Comparison of ENCODE assay signal across 8 cellular contexts in the genomic region with DNA sequence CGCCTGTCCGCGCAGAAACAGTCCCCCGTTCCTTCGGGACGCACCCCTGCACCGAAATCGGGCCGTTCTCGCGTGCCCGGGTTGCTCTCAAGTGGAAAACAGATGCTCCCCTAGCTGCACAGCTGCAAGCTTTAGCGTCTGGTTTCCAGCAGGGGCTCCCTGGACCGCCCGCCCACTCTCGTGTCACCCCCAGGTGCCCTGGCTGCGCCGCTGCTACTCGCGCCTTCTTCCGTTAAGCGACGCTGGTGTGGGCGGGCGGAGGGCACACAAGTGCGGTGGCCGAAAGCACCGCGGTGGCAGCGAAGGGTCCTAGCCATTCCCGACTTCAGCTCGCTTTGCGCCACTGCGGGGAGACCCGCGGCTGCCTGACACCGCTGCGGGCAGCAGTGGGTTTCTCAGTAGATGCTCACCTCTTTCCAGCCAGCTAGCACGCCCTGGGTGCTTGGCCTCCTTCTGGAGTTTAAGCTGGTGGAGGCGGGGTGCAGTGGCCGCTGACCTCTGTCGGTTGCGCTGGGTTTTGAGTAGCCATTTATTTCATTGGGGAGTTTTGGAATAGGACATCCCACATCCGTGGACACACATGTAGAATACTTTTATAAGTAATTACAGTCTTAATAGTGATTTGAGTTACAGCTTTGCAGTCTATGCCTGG. TPM values are rescaled to one million over a fixed set of nuclear protein-coding genes. Genes with fewer than 3 reads are reported as not detected.
A peak's percentile ranks its signal among the peaks of the same experiment; 100 is the strongest.
DNase-seq lines count a peak whose midpoint lies in the region; ATAC-seq and TF ChIP-seq lines count a peak whose summit lies in the region.

No MANE protein-coding gene starts in this region.

- peaks cover 45% of the 10 kb centered on the region for H3K36me3 Mint-ChIP-seq in dendritic cell treated with granulocyte-macrophage colony-stimulating factor and Interleukin-4, amounts not matched to agents 40 ng/mL and 50 ng/mL, for 4 days (ENCODE audit: low read depth)

- peak; percentile 21 for TF ChIP-seq CTCF in 22Rv1 (IDR thresholded peaks at IDR 0.05)

- peaks cover 48% of the 10 kb centered on the region for H3K4me1 Mint-ChIP-seq in dendritic cell treated with granulocyte-macrophage colony-stimulating factor and Interleukin-4, amounts not matched to agents 40 ng/mL and 50 ng/mL, for 4 days (ENCODE audit: low read depth)

- ATAC-seq in GM18498 (IDR thresholded peaks at IDR 0.05; ENCODE audit: unreplicated experiment) (peak; percentile 71), HG02885 (IDR thresholded peaks at IDR 0.05; ENCODE audit: poor library complexity, unreplicated experiment) (peak; percentile 62)

- peaks cover 9% of the 10 kb centered on the region for H3K9me3 Mint-ChIP-seq in dendritic cell treated with granulocyte-macrophage colony-stimulating factor and Interleukin-4, amounts not matched to agents 40 ng/mL and 50 ng/mL, for 4 days

- peak overlapping the region; percentile 97 for H3K4me3 Mint-ChIP-seq in dendritic cell treated with granulocyte-macrophage colony-stimulating factor and Interleukin-4, amounts not matched to agents 40 ng/mL and 50 ng/mL, for 4 days

- intact Hi-C loops in dendritic cell treated with granulocyte-macrophage colony-stimulating factor and Interleukin-4, amounts not matched to agents 40 ng/mL and 50 ng/mL, for 4 days (cut with micrococcal nuclease) = loop anchor here (10.0 kb wide), 1 partner anchor 396 kb away; no protein-coding TSS in a partner anchor

- H3K27me3 Mint-ChIP-seq in dendritic cell treated with granulocyte-macrophage colony-stimulating factor and Interleukin-4, amounts not matched to agents 40 ng/mL and 50 ng/mL, for 4 days = no peaks in the 10 kb centered on the region

- peak overlapping the region; percentile 88 for H3K27ac ChIP-seq in 22Rv1

- DNase-seq in NCI-H2107 (lab: John Stamatoyannopoulos, UW) (peak; percentile 49), lung microvascular endothelial cell (ENCODE audit: low read depth in 2 of 2) (peak; percentile 62 to 68)
- DNase-seq in activated CD4-positive, alpha-beta T cell treated with anti-CD3 and anti-CD28 coated beads for 48 hours = peak; percentile 81
- peak; percentile 62 for DNase-seq in stimulated activated CD8-positive, alpha-beta memory T cell treated with anti-CD3 and anti-CD28 coated beads, Interleukin-12 subunit alpha, Interleukin-12 subunit beta, amount 100 ng/mL, for 4 hours (ENCODE audit: low read depth)

- H3K27ac Mint-ChIP-seq in dendritic cell treated with granulocyte-macrophage colony-stimulating factor and Interleukin-4, amounts not matched to agents 40 ng/mL and 50 ng/mL, for 4 days = peak overlapping the region; percentile 99

RNA-seq across cellular contexts. Expression of a gene that starts 0.8 kb away (rescaled TPM):
- 9.8 and 15.1 TPM in 2 replicates for total RNA-seq in lung microvascular endothelial cell

Comparison
In these comparisons a context has a peak if more than half of its experiments do, and no peak if none do; other contexts are left out.
1. Peak in every context shown above with its lines: DNase-seq, ATAC-seq and H3K27ac ChIP-seq.